ENCODE assay signal across 2 cellular contexts in the genomic region with DNA sequence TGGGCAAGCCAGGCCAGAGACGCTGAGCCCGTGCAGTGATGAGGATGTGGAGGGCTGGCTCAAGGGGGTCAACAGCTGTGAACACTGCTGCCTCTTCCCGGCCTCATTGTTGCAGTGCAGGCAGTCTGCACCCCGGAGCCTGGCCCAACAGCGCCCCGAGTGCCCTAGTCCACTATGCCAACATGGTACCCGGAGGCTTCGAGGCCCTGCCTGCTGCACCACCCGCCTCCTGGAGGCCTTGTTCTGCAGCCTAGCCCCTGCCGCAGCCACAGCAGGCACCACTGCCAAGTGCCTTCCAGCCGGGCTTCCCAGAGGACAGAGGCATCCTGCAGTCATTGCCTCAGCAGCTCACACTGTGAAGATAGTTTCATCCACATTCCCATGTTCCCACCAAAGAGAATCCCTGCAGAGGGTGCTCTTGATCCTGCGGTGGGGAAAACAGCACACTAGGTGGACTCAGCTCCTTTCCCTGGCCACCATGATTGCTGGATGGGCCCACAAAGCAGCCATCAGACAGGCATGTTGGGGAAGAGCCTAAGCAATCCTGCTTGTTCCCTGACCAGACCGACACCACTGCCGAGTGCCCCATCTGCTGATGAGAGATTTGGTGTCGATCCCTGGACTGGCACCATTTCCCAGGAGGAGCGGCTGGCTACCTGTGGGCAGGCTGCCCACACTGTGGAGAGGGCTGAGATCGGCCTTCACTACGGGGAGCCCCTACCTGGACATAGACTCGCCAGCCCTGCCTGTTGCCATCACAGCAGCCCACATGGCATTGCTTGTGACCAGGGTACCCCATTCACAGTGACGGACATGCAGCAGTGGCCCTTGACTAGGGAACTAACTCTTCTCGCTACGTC.
TF ChIP-seq lines count a peak whose summit lies in the region.

No MANE protein-coding gene starts in this region.

TF ChIP-seq in HepG2, 621 proteins besides CTCF, POLR2A, EP300 and RAD21 (continued from another document and continues in another):
- TF ChIP-seq, protein P1, sequence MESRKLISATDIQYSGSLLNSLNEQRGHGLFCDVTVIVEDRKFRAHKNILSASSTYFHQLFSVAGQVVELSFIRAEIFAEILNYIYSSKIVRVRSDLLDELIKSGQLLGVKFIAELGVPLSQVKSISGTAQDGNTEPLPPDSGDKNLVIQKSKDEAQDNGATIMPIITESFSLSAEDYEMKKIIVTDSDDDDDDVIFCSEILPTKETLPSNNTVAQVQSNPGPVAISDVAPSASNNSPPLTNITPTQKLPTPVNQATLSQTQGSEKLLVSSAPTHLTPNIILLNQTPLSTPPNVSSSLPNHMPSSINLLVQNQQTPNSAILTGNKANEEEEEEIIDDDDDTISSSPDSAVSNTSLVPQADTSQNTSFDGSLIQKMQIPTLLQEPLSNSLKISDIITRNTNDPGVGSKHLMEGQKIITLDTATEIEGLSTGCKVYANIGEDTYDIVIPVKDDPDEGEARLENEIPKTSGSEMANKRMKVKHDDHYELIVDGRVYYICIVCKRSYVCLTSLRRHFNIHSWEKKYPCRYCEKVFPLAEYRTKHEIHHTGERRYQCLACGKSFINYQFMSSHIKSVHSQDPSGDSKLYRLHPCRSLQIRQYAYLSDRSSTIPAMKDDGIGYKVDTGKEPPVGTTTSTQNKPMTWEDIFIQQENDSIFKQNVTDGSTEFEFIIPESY (CRISPR knock-in tag; IDR thresholded peaks at IDR 0.05): no peak
- TF ChIP-seq ZNF776 (CRISPR knock-in tag; IDR thresholded peaks at IDR 0.05) (no peak), ZNF7 (CRISPR knock-in tag; IDR thresholded peaks at IDR 0.05) (no peak), ARID2 (CRISPR knock-in tag; IDR thresholded peaks at IDR 0.05; ENCODE audit: borderline replicate concordance) (no peak), SP4 (CRISPR knock-in tag; IDR thresholded peaks at IDR 0.05) (no peak), KDM4B (CRISPR knock-in tag; IDR thresholded peaks at IDR 0.05) (no peak), ZNF564 (CRISPR knock-in tag; IDR thresholded peaks at IDR 0.05) (no peak), ZNF234 (CRISPR knock-in tag; conservative IDR thresholded peaks at IDR 0.05) (no peak), ZKSCAN8 (CRISPR knock-in tag; IDR thresholded peaks at IDR 0.05; ENCODE audit: borderline replicate concordance) (no peak), ZNF24 (IDR thresholded peaks at IDR 0.05) (no peak)
- TF ChIP-seq, protein P2, sequence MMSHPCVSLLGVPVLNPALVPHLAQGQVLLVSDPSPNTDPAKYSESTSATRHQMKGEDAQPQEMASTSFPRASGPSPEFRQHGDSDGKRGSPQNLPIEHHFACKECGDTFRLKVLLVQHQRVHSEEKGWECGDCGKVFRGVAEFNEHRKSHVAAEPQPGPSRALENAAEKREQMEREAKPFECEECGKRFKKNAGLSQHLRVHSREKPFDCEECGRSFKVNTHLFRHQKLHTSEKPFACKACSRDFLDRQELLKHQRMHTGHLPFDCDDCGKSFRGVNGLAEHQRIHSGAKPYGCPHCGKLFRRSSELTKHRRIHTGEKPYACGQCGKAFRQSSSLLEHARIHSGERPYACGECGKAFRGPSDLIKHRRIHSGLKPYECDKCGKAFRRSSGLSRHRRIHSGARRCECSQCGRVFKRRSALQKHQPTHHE (CRISPR knock-in tag; IDR thresholded peaks at IDR 0.05; ENCODE audit: borderline replicate concordance): no peak
- TF ChIP-seq, protein P3, sequence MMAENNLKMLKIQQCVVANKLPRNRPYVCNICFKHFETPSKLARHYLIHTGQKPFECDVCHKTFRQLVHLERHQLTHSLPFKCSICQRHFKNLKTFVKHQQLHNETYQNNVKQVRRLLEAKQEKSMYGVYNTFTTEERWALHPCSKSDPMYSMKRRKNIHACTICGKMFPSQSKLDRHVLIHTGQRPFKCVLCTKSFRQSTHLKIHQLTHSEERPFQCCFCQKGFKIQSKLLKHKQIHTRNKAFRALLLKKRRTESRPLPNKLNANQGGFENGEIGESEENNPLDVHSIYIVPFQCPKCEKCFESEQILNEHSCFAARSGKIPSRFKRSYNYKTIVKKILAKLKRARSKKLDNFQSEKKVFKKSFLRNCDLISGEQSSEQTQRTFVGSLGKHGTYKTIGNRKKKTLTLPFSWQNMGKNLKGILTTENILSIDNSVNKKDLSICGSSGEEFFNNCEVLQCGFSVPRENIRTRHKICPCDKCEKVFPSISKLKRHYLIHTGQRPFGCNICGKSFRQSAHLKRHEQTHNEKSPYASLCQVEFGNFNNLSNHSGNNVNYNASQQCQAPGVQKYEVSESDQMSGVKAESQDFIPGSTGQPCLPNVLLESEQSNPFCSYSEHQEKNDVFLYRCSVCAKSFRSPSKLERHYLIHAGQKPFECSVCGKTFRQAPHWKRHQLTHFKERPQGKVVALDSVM (CRISPR knock-in tag; IDR thresholded peaks at IDR 0.05): no peak
- TF ChIP-seq, protein P4, sequence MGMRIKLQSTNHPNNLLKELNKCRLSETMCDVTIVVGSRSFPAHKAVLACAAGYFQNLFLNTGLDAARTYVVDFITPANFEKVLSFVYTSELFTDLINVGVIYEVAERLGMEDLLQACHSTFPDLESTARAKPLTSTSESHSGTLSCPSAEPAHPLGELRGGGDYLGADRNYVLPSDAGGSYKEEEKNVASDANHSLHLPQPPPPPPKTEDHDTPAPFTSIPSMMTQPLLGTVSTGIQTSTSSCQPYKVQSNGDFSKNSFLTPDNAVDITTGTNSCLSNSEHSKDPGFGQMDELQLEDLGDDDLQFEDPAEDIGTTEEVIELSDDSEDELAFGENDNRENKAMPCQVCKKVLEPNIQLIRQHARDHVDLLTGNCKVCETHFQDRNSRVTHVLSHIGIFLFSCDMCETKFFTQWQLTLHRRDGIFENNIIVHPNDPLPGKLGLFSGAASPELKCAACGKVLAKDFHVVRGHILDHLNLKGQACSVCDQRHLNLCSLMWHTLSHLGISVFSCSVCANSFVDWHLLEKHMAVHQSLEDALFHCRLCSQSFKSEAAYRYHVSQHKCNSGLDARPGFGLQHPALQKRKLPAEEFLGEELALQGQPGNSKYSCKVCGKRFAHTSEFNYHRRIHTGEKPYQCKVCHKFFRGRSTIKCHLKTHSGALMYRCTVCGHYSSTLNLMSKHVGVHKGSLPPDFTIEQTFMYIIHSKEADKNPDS (CRISPR knock-in tag; IDR thresholded peaks at IDR 0.05): no peak
- TF ChIP-seq, protein P5, sequence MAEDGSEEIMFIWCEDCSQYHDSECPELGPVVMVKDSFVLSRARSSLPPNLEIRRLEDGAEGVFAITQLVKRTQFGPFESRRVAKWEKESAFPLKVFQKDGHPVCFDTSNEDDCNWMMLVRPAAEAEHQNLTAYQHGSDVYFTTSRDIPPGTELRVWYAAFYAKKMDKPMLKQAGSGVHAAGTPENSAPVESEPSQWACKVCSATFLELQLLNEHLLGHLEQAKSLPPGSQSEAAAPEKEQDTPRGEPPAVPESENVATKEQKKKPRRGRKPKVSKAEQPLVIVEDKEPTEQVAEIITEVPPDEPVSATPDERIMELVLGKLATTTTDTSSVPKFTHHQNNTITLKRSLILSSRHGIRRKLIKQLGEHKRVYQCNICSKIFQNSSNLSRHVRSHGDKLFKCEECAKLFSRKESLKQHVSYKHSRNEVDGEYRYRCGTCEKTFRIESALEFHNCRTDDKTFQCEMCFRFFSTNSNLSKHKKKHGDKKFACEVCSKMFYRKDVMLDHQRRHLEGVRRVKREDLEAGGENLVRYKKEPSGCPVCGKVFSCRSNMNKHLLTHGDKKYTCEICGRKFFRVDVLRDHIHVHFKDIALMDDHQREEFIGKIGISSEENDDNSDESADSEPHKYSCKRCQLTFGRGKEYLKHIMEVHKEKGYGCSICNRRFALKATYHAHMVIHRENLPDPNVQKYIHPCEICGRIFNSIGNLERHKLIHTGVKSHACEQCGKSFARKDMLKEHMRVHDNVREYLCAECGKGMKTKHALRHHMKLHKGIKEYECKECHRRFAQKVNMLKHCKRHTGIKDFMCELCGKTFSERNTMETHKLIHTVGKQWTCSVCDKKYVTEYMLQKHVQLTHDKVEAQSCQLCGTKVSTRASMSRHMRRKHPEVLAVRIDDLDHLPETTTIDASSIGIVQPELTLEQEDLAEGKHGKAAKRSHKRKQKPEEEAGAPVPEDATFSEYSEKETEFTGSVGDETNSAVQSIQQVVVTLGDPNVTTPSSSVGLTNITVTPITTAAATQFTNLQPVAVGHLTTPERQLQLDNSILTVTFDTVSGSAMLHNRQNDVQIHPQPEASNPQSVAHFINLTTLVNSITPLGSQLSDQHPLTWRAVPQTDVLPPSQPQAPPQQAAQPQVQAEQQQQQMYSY (CRISPR knock-in tag; IDR thresholded peaks at IDR 0.05): no peak

TF ChIP-seq in WTC11, 78 proteins besides CTCF, POLR2A, EP300 and RAD21 (continues in another document):
- TF ChIP-seq, protein P5 (CRISPR knock-in tag; IDR thresholded peaks at IDR 0.05): no peak
- no peak for TF ChIP-seq ELF4 (CRISPR knock-in tag; IDR thresholded peaks at IDR 0.05; ENCODE audit: low read depth)
- no peak for TF ChIP-seq FOXP1 (CRISPR knock-in tag; IDR thresholded peaks at IDR 0.05; ENCODE audit: borderline replicate concordance)
- TF ChIP-seq, protein P6, sequence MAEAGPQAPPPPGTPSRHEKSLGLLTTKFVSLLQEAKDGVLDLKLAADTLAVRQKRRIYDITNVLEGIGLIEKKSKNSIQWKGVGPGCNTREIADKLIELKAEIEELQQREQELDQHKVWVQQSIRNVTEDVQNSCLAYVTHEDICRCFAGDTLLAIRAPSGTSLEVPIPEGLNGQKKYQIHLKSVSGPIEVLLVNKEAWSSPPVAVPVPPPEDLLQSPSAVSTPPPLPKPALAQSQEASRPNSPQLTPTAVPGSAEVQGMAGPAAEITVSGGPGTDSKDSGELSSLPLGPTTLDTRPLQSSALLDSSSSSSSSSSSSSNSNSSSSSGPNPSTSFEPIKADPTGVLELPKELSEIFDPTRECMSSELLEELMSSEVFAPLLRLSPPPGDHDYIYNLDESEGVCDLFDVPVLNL (CRISPR knock-in tag; IDR thresholded peaks at IDR 0.05; ENCODE audit: borderline replicate concordance, low read depth): no peak; the same call in 1 of the 2 replicates
- TF ChIP-seq, protein P7, sequence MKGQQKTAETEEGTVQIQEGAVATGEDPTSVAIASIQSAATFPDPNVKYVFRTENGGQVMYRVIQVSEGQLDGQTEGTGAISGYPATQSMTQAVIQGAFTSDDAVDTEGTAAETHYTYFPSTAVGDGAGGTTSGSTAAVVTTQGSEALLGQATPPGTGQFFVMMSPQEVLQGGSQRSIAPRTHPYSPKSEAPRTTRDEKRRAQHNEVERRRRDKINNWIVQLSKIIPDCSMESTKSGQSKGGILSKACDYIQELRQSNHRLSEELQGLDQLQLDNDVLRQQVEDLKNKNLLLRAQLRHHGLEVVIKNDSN (CRISPR knock-in tag; IDR thresholded peaks at IDR 0.05): no peak
- TF ChIP-seq, protein P8, sequence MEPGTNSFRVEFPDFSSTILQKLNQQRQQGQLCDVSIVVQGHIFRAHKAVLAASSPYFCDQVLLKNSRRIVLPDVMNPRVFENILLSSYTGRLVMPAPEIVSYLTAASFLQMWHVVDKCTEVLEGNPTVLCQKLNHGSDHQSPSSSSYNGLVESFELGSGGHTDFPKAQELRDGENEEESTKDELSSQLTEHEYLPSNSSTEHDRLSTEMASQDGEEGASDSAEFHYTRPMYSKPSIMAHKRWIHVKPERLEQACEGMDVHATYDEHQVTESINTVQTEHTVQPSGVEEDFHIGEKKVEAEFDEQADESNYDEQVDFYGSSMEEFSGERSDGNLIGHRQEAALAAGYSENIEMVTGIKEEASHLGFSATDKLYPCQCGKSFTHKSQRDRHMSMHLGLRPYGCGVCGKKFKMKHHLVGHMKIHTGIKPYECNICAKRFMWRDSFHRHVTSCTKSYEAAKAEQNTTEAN (CRISPR knock-in tag; IDR thresholded peaks at IDR 0.05): no peak
- TF ChIP-seq TEAD1 (CRISPR knock-in tag; IDR thresholded peaks at IDR 0.05): no peak
- TF ChIP-seq MXD4 (CRISPR knock-in tag; IDR thresholded peaks at IDR 0.05; ENCODE audit: borderline replicate concordance): no peak
- TF ChIP-seq, protein P9, sequence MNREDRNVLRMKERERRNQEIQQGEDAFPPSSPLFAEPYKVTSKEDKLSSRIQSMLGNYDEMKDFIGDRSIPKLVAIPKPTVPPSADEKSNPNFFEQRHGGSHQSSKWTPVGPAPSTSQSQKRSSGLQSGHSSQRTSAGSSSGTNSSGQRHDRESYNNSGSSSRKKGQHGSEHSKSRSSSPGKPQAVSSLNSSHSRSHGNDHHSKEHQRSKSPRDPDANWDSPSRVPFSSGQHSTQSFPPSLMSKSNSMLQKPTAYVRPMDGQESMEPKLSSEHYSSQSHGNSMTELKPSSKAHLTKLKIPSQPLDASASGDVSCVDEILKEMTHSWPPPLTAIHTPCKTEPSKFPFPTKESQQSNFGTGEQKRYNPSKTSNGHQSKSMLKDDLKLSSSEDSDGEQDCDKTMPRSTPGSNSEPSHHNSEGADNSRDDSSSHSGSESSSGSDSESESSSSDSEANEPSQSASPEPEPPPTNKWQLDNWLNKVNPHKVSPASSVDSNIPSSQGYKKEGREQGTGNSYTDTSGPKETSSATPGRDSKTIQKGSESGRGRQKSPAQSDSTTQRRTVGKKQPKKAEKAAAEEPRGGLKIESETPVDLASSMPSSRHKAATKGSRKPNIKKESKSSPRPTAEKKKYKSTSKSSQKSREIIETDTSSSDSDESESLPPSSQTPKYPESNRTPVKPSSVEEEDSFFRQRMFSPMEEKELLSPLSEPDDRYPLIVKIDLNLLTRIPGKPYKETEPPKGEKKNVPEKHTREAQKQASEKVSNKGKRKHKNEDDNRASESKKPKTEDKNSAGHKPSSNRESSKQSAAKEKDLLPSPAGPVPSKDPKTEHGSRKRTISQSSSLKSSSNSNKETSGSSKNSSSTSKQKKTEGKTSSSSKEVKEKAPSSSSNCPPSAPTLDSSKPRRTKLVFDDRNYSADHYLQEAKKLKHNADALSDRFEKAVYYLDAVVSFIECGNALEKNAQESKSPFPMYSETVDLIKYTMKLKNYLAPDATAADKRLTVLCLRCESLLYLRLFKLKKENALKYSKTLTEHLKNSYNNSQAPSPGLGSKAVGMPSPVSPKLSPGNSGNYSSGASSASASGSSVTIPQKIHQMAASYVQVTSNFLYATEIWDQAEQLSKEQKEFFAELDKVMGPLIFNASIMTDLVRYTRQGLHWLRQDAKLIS (CRISPR knock-in tag; IDR thresholded peaks at IDR 0.05; ENCODE audit: borderline replicate concordance): 0 out of 2 replicates have a peak, but pooled peaks have one; percentile 16
